In genomic region chr1:180640531-180640949, GRCh38 we compare ENCODE assay signal across 1 cellular context.
TF ChIP-seq lines count a peak whose summit lies in the region.

No MANE protein-coding gene starts in this region.

TF ChIP-seq in K562, 482 proteins besides CTCF, POLR2A, EP300 and RAD21 (continued from another document and continues in another):
- TF ChIP-seq CCNT2 (IDR thresholded peaks at IDR 0.05; ENCODE audit: borderline replicate concordance, extremely low read depth, insufficient read length, low read depth, low read length) (peak; percentile 20), ID3 (CRISPR knock-in tag; IDR thresholded peaks at IDR 0.05) (no peak), ID3 (tag; IDR thresholded peaks at IDR 0.05) (peak; percentile 62; the same call in 1 of the 2 replicates), CREB1 (IDR thresholded peaks at IDR 0.05) (no peak), CREB1 (CRISPR knock-in tag; IDR thresholded peaks at IDR 0.05) (0 out of 2 replicates have a peak, but pooled peaks have one; percentile 5), RCOR1 (IDR thresholded peaks at IDR 0.05; ENCODE audit: borderline replicate concordance in 1 of 2, low read depth in 2 of 2, low read length in 2 of 2) (peak in 1 of 2 experiments; percentile 73; a peak in 2 of 4 replicates), SMAD4 (CRISPR knock-in tag; conservative IDR thresholded peaks at IDR 0.05) (peak; percentile 90), TEAD4 (IDR thresholded peaks at IDR 0.05; ENCODE audit: low read length) (peak; percentile 77), TEAD4 (CRISPR knock-in tag; IDR thresholded peaks at IDR 0.05; ENCODE audit: borderline replicate concordance) (no peak), HDAC8 (tag; IDR thresholded peaks at IDR 0.05) (no peak), KDM1A (IDR thresholded peaks at IDR 0.05) (peak; percentile 61 to 74), HDAC2 (IDR thresholded peaks at IDR 0.05) (0 out of 2 replicates have a peak, but pooled peaks have one; percentile 56), DMBX1 (CRISPR knock-in tag; IDR thresholded peaks at IDR 0.05; ENCODE audit: borderline replicate concordance) (0 out of 2 replicates have a peak, but pooled peaks have one; percentile 49), ELF4 (CRISPR knock-in tag; IDR thresholded peaks at IDR 0.05) (peak; percentile 52; the same call in 1 of the 2 replicates), TAL1 (IDR thresholded peaks at IDR 0.05) (peak; percentile 55), EHMT2 (IDR thresholded peaks at IDR 0.05) (no peak; the same call in 1 of the 2 replicates), NR2C1 (IDR thresholded peaks at IDR 0.05) (0 out of 2 replicates have a peak, but pooled peaks have one; percentile 39), NR2C1 (tag; IDR thresholded peaks at IDR 0.05) (0 out of 2 replicates have a peak, but pooled peaks have one; percentile 30), MTA1 (IDR thresholded peaks at IDR 0.05; ENCODE audit: borderline replicate concordance) (peak; percentile 85; the same call in 1 of the 2 replicates), ZNF24 (IDR thresholded peaks at IDR 0.05) (0 out of 2 replicates have a peak, but pooled peaks have one; percentile 8), YY1 (IDR thresholded peaks at IDR 0.05; ENCODE audit: borderline replicate concordance in 1 of 3, control insufficient read depth in 1 of 3, extremely low read depth in 1 of 3, insufficient read depth in 3 of 3, insufficient read length in 1 of 3, insufficient replicate concordance in 2 of 3, low read depth in 1 of 3, low read length in 2 of 3) (peak in 1 of 3 experiments; percentile 67), CHAMP1 (IDR thresholded peaks at IDR 0.05) (0 out of 2 replicates have a peak, but pooled peaks have one; percentile 42), BMI1 (IDR thresholded peaks at IDR 0.05; ENCODE audit: low read length) (no peak), ATF7 (IDR thresholded peaks at IDR 0.05) (0 out of 2 replicates have a peak, but pooled peaks have one; percentile 19), RFX5 (IDR thresholded peaks at IDR 0.05; ENCODE audit: low read depth, low read length) (no peak), ZNF740 (CRISPR knock-in tag; IDR thresholded peaks at IDR 0.05) (no peak), ZNF740 (tag; IDR thresholded peaks at IDR 0.05) (no peak), BACH1 (tag; IDR thresholded peaks at IDR 0.05) (no peak), MYBL2 (IDR thresholded peaks at IDR 0.05; ENCODE audit: low read depth) (no peak), MYBL2 (CRISPR knock-in tag; IDR thresholded peaks at IDR 0.05; ENCODE audit: borderline replicate concordance) (no peak), MYC (IDR thresholded peaks at IDR 0.05; ENCODE audit: low read depth, low read length) (0 out of 2 replicates have a peak, but pooled peaks have one; percentile 2), MYC (CRISPR knock-in tag; IDR thresholded peaks at IDR 0.05; ENCODE audit: borderline replicate concordance, low read depth) (no peak), ZSCAN32 (CRISPR knock-in tag; IDR thresholded peaks at IDR 0.05) (no peak), SMARCA4 (IDR thresholded peaks at IDR 0.05) (peak; percentile 64; the same call in 1 of the 2 replicates), NCOR1 (IDR thresholded peaks at IDR 0.05) (peak; percentile 76), JUND (IDR thresholded peaks at IDR 0.05; ENCODE audit: borderline replicate concordance, low read depth, low read length) (0 out of 2 replicates have a peak, but pooled peaks have one; percentile 5), JUND (tag; IDR thresholded peaks at IDR 0.05; ENCODE audit: borderline replicate concordance, low read depth, low read length) (no peak; the same call in 2 of the 3 replicates), CTBP1 (IDR thresholded peaks at IDR 0.05; ENCODE audit: borderline replicate concordance) (peak; percentile 83; the same call in 1 of the 2 replicates), SOX6 (IDR thresholded peaks at IDR 0.05) (peak; percentile 91), POLR2AphosphoS5 (IDR thresholded peaks at IDR 0.05; ENCODE audit: control insufficient read depth, insufficient read depth, low read depth, low read length) (peak; percentile 41; the same call in 1 of the 2 replicates), ZBTB2 (IDR thresholded peaks at IDR 0.05) (peak; percentile 48; the same call in 1 of the 2 replicates), FOXK2 (conservative IDR thresholded peaks at IDR 0.05 in 1 of 2, IDR thresholded peaks at IDR 0.05 in 1 of 2; ENCODE audit: low read depth in 2 of 2) (peak; percentile 14 to 32; a peak in 1 of 4 replicates), FOXA3 (CRISPR knock-in tag; conservative IDR thresholded peaks at IDR 0.05 in 1 of 2, IDR thresholded peaks at IDR 0.05 in 1 of 2) (peak in 1 of 2 experiments; percentile 68; a peak in 2 of 4 replicates), ARID3A (IDR thresholded peaks at IDR 0.05; ENCODE audit: borderline replicate concordance, low read depth, low read length) (0 out of 2 replicates have a peak, but pooled peaks have one; percentile 16), CBFA2T3 (IDR thresholded peaks at IDR 0.05) (peak; percentile 85), FOSL1 (tag; conservative IDR thresholded peaks at IDR 0.05) (no peak), ILF3 (IDR thresholded peaks at IDR 0.05; ENCODE audit: borderline replicate concordance) (no peak), E2F8 (IDR thresholded peaks at IDR 0.05; ENCODE audit: low read depth, partially characterized antibody) (no peak), TCF3 (CRISPR knock-in tag; IDR thresholded peaks at IDR 0.05) (peak; percentile 80), HMBOX1 (IDR thresholded peaks at IDR 0.05) (peak; percentile 90), ZNF644 (tag; IDR thresholded peaks at IDR 0.05; ENCODE audit: low read depth) (0 out of 2 replicates have a peak, but pooled peaks have one; percentile 61), ZNF274 (IDR thresholded peaks at IDR 0.05; ENCODE audit: borderline replicate concordance, low read depth, low read length) (no peak), ZNF140 (CRISPR knock-in tag; IDR thresholded peaks at IDR 0.05) (0 out of 2 replicates have a peak, but pooled peaks have one; percentile 11), PHB2 (IDR thresholded peaks at IDR 0.05; ENCODE audit: low read depth) (no peak), HDAC1 (IDR thresholded peaks at IDR 0.05) (peak in 1 of 2 experiments; percentile 70; a peak in 1 of 4 replicates), NFIC (IDR thresholded peaks at IDR 0.05) (0 out of 2 replicates have a peak, but pooled peaks have one; percentile 24), HDAC3 (IDR thresholded peaks at IDR 0.05; ENCODE audit: borderline replicate concordance, partially characterized antibody) (peak; percentile 69)
- TF ChIP-seq, protein P1, sequence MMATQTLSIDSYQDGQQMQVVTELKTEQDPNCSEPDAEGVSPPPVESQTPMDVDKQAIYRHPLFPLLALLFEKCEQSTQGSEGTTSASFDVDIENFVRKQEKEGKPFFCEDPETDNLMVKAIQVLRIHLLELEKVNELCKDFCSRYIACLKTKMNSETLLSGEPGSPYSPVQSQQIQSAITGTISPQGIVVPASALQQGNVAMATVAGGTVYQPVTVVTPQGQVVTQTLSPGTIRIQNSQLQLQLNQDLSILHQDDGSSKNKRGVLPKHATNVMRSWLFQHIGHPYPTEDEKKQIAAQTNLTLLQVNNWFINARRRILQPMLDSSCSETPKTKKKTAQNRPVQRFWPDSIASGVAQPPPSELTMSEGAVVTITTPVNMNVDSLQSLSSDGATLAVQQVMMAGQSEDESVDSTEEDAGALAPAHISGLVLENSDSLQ (IDR thresholded peaks at IDR 0.05), result peak; percentile 90
- TF ChIP-seq, protein P2, sequence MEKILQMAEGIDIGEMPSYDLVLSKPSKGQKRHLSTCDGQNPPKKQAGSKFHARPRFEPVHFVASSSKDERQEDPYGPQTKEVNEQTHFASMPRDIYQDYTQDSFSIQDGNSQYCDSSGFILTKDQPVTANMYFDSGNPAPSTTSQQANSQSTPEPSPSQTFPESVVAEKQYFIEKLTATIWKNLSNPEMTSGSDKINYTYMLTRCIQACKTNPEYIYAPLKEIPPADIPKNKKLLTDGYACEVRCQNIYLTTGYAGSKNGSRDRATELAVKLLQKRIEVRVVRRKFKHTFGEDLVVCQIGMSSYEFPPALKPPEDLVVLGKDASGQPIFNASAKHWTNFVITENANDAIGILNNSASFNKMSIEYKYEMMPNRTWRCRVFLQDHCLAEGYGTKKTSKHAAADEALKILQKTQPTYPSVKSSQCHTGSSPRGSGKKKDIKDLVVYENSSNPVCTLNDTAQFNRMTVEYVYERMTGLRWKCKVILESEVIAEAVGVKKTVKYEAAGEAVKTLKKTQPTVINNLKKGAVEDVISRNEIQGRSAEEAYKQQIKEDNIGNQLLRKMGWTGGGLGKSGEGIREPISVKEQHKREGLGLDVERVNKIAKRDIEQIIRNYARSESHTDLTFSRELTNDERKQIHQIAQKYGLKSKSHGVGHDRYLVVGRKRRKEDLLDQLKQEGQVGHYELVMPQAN (IDR thresholded peaks at IDR 0.05; ENCODE audit: borderline replicate concordance), result peak; percentile 27; the same call in 1 of the 2 replicates
